ENCODE assay signal across 8 cellular contexts in genomic region chr20:1393507-1393882, GRCh38. TPM values are rescaled to one million over a fixed set of nuclear protein-coding genes. Genes with fewer than 3 reads are reported as not detected.
DNase-seq lines count a peak whose midpoint lies in the region; ATAC-seq and TF ChIP-seq lines count a peak whose summit lies in the region.

No MANE protein-coding gene starts in this region.

- no peaks in the 10 kb centered on the region for H3K9me3 Mint-ChIP-seq in HFFc6
- H3K9me3 Mint-ChIP-seq in activated T-helper 2 cell treated with anti-CD3 and anti-CD28 coated beads, Interferon-gamma antibody, Interleukin-2, Interleukin-4, amounts not matched to agents 10 μg/mL and 5 μg/mL and 100 μg/mL, durations not matched to agents 14 hours and 24 hours and 36 hours: peaks cover 8% of the 10 kb centered on the region
- no peaks in the 10 kb centered on the region for H3K9me3 Mint-ChIP-seq in stimulated activated memory B cell treated with anti-CD40 and anti-IgM and Interleukin-4, amounts not matched to agents 10 μg/mL and 1 μg/mL and 100 μg/mL, for 72 hours

- no peak for ATAC-seq in stimulated activated memory B cell treated with anti-CD40 and anti-IgM and Interleukin-4, amounts not matched to agents 10 μg/mL and 1 μg/mL and 100 μg/mL, for 72 hours
- ATAC-seq in HG03139 (IDR thresholded peaks at IDR 0.05; ENCODE audit: unreplicated experiment) (no peak), GM21423 (IDR thresholded peaks at IDR 0.05; ENCODE audit: unreplicated experiment) (no peak)

- no peaks in the 10 kb centered on the region; the same call in 1 of the 2 replicates for H3K27me3 Mint-ChIP-seq in HFFc6 (ENCODE audit: insufficient read depth)
- peaks cover 18% of the 10 kb centered on the region for H3K27me3 Mint-ChIP-seq in activated T-helper 2 cell treated with anti-CD3 and anti-CD28 coated beads, Interferon-gamma antibody, Interleukin-2, Interleukin-4, amounts not matched to agents 10 μg/mL and 5 μg/mL and 100 μg/mL, durations not matched to agents 14 hours and 24 hours and 36 hours (ENCODE audit: low read depth)
- no peaks in the 10 kb centered on the region for H3K27me3 Mint-ChIP-seq in stimulated activated memory B cell treated with anti-CD40 and anti-IgM and Interleukin-4, amounts not matched to agents 10 μg/mL and 1 μg/mL and 100 μg/mL, for 72 hours

- H3K9me3 ChIP-seq in iPS-18c (ENCODE audit: control insufficient read depth, insufficient read depth, low read length): no peaks in the 10 kb centered on the region

- H3K27ac Mint-ChIP-seq in HFFc6: peak overlapping the region; percentile 78
- H3K27ac Mint-ChIP-seq in activated T-helper 2 cell treated with anti-CD3 and anti-CD28 coated beads, Interferon-gamma antibody, Interleukin-2, Interleukin-4, amounts not matched to agents 10 μg/mL and 5 μg/mL and 100 μg/mL, durations not matched to agents 14 hours and 24 hours and 36 hours: peak overlapping the region; percentile 85
- H3K27ac Mint-ChIP-seq in stimulated activated memory B cell treated with anti-CD40 and anti-IgM and Interleukin-4, amounts not matched to agents 10 μg/mL and 1 μg/mL and 100 μg/mL, for 72 hours: peak overlapping the region; percentile 79

- TF ChIP-seq CTCF in HFFc6 (IDR thresholded peaks at IDR 0.05): no peak

- DNase-seq in HFFc6: no peak
- DNase-seq in activated T-helper 2 cell treated with anti-CD3 and anti-CD28 coated beads, Interferon-gamma antibody, Interleukin-2, Interleukin-4, amounts not matched to agents 10 μg/mL and 5 μg/mL and 100 μg/mL, durations not matched to agents 14 hours and 24 hours and 36 hours (ENCODE audit: low spot score): no peak
- DNase-seq in NCI-H82 (lab: John Stamatoyannopoulos, UW): no peak
- DNase-seq in epidermal melanocyte (ENCODE audit: insufficient read length, low spot score): no peak

- peaks cover 73% of the 10 kb centered on the region for H3K4me1 Mint-ChIP-seq in HFFc6 (ENCODE audit: low read depth)
- H3K4me1 Mint-ChIP-seq in activated T-helper 2 cell treated with anti-CD3 and anti-CD28 coated beads, Interferon-gamma antibody, Interleukin-2, Interleukin-4, amounts not matched to agents 10 μg/mL and 5 μg/mL and 100 μg/mL, durations not matched to agents 14 hours and 24 hours and 36 hours (ENCODE audit: low read depth): peaks cover 47% of the 10 kb centered on the region
- peaks cover 68% of the 10 kb centered on the region for H3K4me1 Mint-ChIP-seq in stimulated activated memory B cell treated with anti-CD40 and anti-IgM and Interleukin-4, amounts not matched to agents 10 μg/mL and 1 μg/mL and 100 μg/mL, for 72 hours

- peak overlapping the region; percentile 65 for H3K4me3 ChIP-seq in iPS-18c (ENCODE audit: insufficient read depth, low read depth, low read length)

- intact Hi-C loops in activated T-helper 2 cell treated with anti-CD3 and anti-CD28 coated beads, Interferon-gamma antibody, Interleukin-2, Interleukin-4, amounts not matched to agents 10 μg/mL and 5 μg/mL and 100 μg/mL, durations not matched to agents 14 hours and 24 hours and 36 hours (cut with micrococcal nuclease): loop anchor here (1.0 to 2.0 kb wide), 4 partner anchors 33 to 275 kb away; partner anchors contain the start of gene PSMF1

- H3K4me3 Mint-ChIP-seq in HFFc6: peak overlapping the region; percentile 91
- H3K4me3 Mint-ChIP-seq in activated T-helper 2 cell treated with anti-CD3 and anti-CD28 coated beads, Interferon-gamma antibody, Interleukin-2, Interleukin-4, amounts not matched to agents 10 μg/mL and 5 μg/mL and 100 μg/mL, durations not matched to agents 14 hours and 24 hours and 36 hours (ENCODE audit: low read depth): peak overlapping the region; percentile 91
- H3K4me3 Mint-ChIP-seq in stimulated activated memory B cell treated with anti-CD40 and anti-IgM and Interleukin-4, amounts not matched to agents 10 μg/mL and 1 μg/mL and 100 μg/mL, for 72 hours: peak overlapping the region; percentile 95

- H3K36me3 Mint-ChIP-seq in HFFc6 (ENCODE audit: low read depth): 0 out of 2 replicates have a peak, but pooled peaks cover 6% of the 10 kb centered on the region
- peaks cover 35% of the 10 kb centered on the region for H3K36me3 Mint-ChIP-seq in activated T-helper 2 cell treated with anti-CD3 and anti-CD28 coated beads, Interferon-gamma antibody, Interleukin-2, Interleukin-4, amounts not matched to agents 10 μg/mL and 5 μg/mL and 100 μg/mL, durations not matched to agents 14 hours and 24 hours and 36 hours (ENCODE audit: low read depth)
- peaks cover 6% of the 10 kb centered on the region for H3K36me3 Mint-ChIP-seq in stimulated activated memory B cell treated with anti-CD40 and anti-IgM and Interleukin-4, amounts not matched to agents 10 μg/mL and 1 μg/mL and 100 μg/mL, for 72 hours

RNA-seq across cellular contexts. Expression of gene FKBP1A, which starts 0.6 kb away (rescaled TPM):
- 100 to 1,000 TPM; 437 to 543 (median 491) TPM for total RNA-seq in HFFc6 (2021; fragmentation: NEBNext Ultra II Directional; extraction: Animal tissue kit (Norgen Biotek cat#: 25700))
- total RNA-seq in activated T-helper 2 cell treated with anti-CD3 and anti-CD28 coated beads, Interferon-gamma antibody, Interleukin-2, Interleukin-4, amounts not matched to agents 10 μg/mL and 5 μg/mL and 100 μg/mL, durations not matched to agents 14 hours and 24 hours and 36 hours: 320 and 330 TPM in 2 replicates
